ENCODE assay signal across 3 cellular contexts in genomic region chr4:184417802-184418511, GRCh38.
TF ChIP-seq lines count a peak whose summit lies in the region.

No MANE protein-coding gene starts in this region.

TF ChIP-seq in HCT116, 20 proteins besides CTCF, POLR2A, EP300 and RAD21 (continues in another document):
- no peak for TF ChIP-seq EGR1 (IDR thresholded peaks at IDR 0.05; ENCODE audit: low read depth)
- TF ChIP-seq SIN3A (IDR thresholded peaks at IDR 0.05; ENCODE audit: low read depth) = no peak
- TF ChIP-seq JUND (IDR thresholded peaks at IDR 0.05) = peak; percentile 88
- TF ChIP-seq CBX3 (IDR thresholded peaks at IDR 0.05; ENCODE audit: low read depth) = peak; percentile 65; the same call in 1 of the 2 replicates
- TF ChIP-seq ZFX (IDR thresholded peaks at IDR 0.05) = no peak
- no peak for TF ChIP-seq ELF1 (IDR thresholded peaks at IDR 0.05; ENCODE audit: borderline replicate concordance, low read depth)
- no peak for TF ChIP-seq POLR2AphosphoS5 (IDR thresholded peaks at IDR 0.05; ENCODE audit: low read depth, low read length)
- peak; percentile 61 for TF ChIP-seq SP1 (IDR thresholded peaks at IDR 0.05; ENCODE audit: low read depth)
- peak; percentile 93 for TF ChIP-seq FOSL1 (IDR thresholded peaks at IDR 0.05; ENCODE audit: low read depth)
- no peak for TF ChIP-seq MAX (IDR thresholded peaks at IDR 0.05)
- no peak for TF ChIP-seq CEBPB (IDR thresholded peaks at IDR 0.05; ENCODE audit: low read depth)
- TF ChIP-seq EZH2phosphoT487 (IDR thresholded peaks at IDR 0.05; ENCODE audit: borderline replicate concordance) = no peak
- TF ChIP-seq ZBTB33 (IDR thresholded peaks at IDR 0.05; ENCODE audit: extremely low read depth, insufficient replicate concordance, low read length) = no peak
- TF ChIP-seq, protein P1, sequence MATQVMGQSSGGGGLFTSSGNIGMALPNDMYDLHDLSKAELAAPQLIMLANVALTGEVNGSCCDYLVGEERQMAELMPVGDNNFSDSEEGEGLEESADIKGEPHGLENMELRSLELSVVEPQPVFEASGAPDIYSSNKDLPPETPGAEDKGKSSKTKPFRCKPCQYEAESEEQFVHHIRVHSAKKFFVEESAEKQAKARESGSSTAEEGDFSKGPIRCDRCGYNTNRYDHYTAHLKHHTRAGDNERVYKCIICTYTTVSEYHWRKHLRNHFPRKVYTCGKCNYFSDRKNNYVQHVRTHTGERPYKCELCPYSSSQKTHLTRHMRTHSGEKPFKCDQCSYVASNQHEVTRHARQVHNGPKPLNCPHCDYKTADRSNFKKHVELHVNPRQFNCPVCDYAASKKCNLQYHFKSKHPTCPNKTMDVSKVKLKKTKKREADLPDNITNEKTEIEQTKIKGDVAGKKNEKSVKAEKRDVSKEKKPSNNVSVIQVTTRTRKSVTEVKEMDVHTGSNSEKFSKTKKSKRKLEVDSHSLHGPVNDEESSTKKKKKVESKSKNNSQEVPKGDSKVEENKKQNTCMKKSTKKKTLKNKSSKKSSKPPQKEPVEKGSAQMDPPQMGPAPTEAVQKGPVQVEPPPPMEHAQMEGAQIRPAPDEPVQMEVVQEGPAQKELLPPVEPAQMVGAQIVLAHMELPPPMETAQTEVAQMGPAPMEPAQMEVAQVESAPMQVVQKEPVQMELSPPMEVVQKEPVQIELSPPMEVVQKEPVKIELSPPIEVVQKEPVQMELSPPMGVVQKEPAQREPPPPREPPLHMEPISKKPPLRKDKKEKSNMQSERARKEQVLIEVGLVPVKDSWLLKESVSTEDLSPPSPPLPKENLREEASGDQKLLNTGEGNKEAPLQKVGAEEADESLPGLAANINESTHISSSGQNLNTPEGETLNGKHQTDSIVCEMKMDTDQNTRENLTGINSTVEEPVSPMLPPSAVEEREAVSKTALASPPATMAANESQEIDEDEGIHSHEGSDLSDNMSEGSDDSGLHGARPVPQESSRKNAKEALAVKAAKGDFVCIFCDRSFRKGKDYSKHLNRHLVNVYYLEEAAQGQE (IDR thresholded peaks at IDR 0.05; ENCODE audit: low read depth) = no peak
- TF ChIP-seq TCF7L2 (IDR thresholded peaks at IDR 0.05; ENCODE audit: borderline replicate concordance, extremely low read depth, insufficient read depth, insufficient read length) = no peak
- TF ChIP-seq ZNF274 (IDR thresholded peaks at IDR 0.05; ENCODE audit: low read depth, low read length) = no peak
- 0 out of 2 replicates have a peak, but pooled peaks have one; percentile 24 for TF ChIP-seq SRF (IDR thresholded peaks at IDR 0.05; ENCODE audit: low read depth)

TF ChIP-seq in K562, 482 proteins besides CTCF, POLR2A, EP300 and RAD21 (continues in another document):
- TF ChIP-seq, protein P2, sequence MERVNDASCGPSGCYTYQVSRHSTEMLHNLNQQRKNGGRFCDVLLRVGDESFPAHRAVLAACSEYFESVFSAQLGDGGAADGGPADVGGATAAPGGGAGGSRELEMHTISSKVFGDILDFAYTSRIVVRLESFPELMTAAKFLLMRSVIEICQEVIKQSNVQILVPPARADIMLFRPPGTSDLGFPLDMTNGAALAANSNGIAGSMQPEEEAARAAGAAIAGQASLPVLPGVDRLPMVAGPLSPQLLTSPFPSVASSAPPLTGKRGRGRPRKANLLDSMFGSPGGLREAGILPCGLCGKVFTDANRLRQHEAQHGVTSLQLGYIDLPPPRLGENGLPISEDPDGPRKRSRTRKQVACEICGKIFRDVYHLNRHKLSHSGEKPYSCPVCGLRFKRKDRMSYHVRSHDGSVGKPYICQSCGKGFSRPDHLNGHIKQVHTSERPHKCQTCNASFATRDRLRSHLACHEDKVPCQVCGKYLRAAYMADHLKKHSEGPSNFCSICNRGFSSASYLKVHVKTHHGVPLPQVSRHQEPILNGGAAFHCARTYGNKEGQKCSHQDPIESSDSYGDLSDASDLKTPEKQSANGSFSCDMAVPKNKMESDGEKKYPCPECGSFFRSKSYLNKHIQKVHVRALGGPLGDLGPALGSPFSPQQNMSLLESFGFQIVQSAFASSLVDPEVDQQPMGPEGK (CRISPR knock-in tag; IDR thresholded peaks at IDR 0.05; ENCODE audit: borderline replicate concordance) = no peak
- TF ChIP-seq, protein P3, sequence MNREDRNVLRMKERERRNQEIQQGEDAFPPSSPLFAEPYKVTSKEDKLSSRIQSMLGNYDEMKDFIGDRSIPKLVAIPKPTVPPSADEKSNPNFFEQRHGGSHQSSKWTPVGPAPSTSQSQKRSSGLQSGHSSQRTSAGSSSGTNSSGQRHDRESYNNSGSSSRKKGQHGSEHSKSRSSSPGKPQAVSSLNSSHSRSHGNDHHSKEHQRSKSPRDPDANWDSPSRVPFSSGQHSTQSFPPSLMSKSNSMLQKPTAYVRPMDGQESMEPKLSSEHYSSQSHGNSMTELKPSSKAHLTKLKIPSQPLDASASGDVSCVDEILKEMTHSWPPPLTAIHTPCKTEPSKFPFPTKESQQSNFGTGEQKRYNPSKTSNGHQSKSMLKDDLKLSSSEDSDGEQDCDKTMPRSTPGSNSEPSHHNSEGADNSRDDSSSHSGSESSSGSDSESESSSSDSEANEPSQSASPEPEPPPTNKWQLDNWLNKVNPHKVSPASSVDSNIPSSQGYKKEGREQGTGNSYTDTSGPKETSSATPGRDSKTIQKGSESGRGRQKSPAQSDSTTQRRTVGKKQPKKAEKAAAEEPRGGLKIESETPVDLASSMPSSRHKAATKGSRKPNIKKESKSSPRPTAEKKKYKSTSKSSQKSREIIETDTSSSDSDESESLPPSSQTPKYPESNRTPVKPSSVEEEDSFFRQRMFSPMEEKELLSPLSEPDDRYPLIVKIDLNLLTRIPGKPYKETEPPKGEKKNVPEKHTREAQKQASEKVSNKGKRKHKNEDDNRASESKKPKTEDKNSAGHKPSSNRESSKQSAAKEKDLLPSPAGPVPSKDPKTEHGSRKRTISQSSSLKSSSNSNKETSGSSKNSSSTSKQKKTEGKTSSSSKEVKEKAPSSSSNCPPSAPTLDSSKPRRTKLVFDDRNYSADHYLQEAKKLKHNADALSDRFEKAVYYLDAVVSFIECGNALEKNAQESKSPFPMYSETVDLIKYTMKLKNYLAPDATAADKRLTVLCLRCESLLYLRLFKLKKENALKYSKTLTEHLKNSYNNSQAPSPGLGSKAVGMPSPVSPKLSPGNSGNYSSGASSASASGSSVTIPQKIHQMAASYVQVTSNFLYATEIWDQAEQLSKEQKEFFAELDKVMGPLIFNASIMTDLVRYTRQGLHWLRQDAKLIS (CRISPR knock-in tag; IDR thresholded peaks at IDR 0.05) = no peak
- TF ChIP-seq POLR2AphosphoS2 (IDR thresholded peaks at IDR 0.05; ENCODE audit: low read length) (no peak), POLR2B (IDR thresholded peaks at IDR 0.05; ENCODE audit: low read depth, partially characterized antibody) (no peak), HMGXB4 (CRISPR knock-in tag; IDR thresholded peaks at IDR 0.05) (no peak), JUND (IDR thresholded peaks at IDR 0.05; ENCODE audit: borderline replicate concordance, low read depth, low read length) (peak; percentile 89), JUND (tag; IDR thresholded peaks at IDR 0.05; ENCODE audit: borderline replicate concordance, low read depth, low read length) (peak; percentile 91), FOXA1 (IDR thresholded peaks at IDR 0.05; ENCODE audit: borderline replicate concordance) (no peak), JUN (IDR thresholded peaks at IDR 0.05; ENCODE audit: borderline replicate concordance, low read depth, low read length) (peak; percentile 80), JUN (CRISPR knock-in tag; IDR thresholded peaks at IDR 0.05; ENCODE audit: borderline replicate concordance) (no peak), SMARCA4 (IDR thresholded peaks at IDR 0.05) (peak; percentile 71; the same call in 1 of the 2 replicates), ARID1B (IDR thresholded peaks at IDR 0.05) (peak; percentile 66)
- TF ChIP-seq, protein P4, sequence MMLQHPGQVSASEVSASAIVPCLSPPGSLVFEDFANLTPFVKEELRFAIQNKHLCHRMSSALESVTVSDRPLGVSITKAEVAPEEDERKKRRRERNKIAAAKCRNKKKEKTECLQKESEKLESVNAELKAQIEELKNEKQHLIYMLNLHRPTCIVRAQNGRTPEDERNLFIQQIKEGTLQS (IDR thresholded peaks at IDR 0.05) = peak; percentile 91
- TF ChIP-seq, protein P4 (CRISPR knock-in tag; conservative IDR thresholded peaks at IDR 0.05) = no peak

TF ChIP-seq in HepG2, 621 proteins besides CTCF, POLR2A, EP300 and RAD21:
- TF ChIP-seq ZNF761 (CRISPR knock-in tag; conservative IDR thresholded peaks at IDR 0.05) (no peak), CEBPG (CRISPR knock-in tag; IDR thresholded peaks at IDR 0.05) (no peak), FOSL2 (CRISPR knock-in tag; IDR thresholded peaks at IDR 0.05) (peak; percentile 54)
